In genomic region chr21:14883351-14883750, GRCh38 we compare ENCODE assay signal across 5 cellular contexts.
"Had no signal": no experiment of that assay in that cellular context is flagged by ENCODE, and none has a peak within 500 bp of the region (broad histone marks: within the 10 kb centered on the region; RNA-seq: fewer than 3 reads in every experiment).

No MANE protein-coding gene starts in this region.

- FAIRE-seq: HepG2, HTR-8/SVneo had no signal

- DNase-seq: KBM-7, KG1 had no signal

- ATAC-seq: HepG2 had no signal

- H3K27ac ChIP-seq: HL-60 had no signal
